25 cellular contexts compared by ENCODE assay signal in the genomic region with DNA sequence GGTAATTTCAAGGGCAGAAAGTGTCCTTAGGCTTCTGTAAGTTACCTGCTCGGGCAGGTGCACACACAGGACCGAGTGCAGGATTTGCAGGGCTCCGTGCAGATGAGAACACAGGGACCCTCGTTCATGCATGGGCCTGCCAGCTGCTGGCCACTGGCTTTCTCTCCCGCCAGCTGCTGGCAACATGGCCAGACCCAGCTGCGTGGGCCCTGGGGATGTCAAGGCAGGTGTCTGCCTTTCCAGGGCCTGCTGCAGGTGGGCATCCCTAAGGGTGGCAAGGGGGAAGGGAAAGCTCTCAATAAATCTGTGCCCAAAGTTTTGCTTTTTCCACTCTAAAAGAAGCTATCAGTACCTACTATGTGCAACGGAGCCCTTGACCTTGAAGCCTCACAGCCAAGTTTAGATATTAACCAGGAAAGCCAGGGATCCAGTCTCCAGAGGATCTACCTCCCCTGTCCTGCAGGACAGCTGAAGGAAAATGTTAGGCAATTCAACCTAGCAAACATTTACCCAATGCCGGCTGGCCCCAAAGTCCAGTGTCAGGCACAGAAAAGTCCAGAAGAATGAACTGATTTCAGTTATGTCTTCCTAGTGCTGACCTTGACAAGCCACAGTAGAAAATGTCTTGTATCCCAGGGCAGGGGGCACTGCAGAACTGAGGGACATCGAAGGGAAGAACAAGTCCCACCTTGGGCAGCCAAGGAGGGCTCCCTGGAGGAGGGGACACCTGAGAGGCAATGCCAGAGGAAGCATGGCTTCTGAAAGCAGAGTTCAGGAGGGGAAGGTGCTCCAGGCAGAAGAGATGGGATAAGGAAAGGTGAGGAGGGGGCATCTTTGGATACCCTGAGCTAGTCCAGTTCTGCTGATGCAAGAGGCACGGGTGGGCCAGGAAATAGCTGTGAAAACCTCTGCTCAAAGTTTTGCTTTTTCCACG. TPM values are rescaled to one million over a fixed set of nuclear protein-coding genes. Genes with fewer than 3 reads are reported as not detected.
DNase-seq lines count a peak whose midpoint lies in the region; ATAC-seq and TF ChIP-seq lines count a peak whose summit lies in the region.
"Had no signal": no experiment of that assay in that cellular context is flagged by ENCODE, and none has a peak within 500 bp of the region (broad histone marks: within the 10 kb centered on the region; RNA-seq: fewer than 3 reads in every experiment).

No MANE protein-coding gene starts in this region.

- no peak overlapping the region for H3K4me3 Mint-ChIP-seq in activated CD8-positive, alpha-beta T cell treated with anti-CD3 and anti-CD28 coated beads, Interleukin-2, amount 10 ng/mL, durations not matched to agents 7 days and 5 days
- no peak overlapping the region for H3K4me3 Mint-ChIP-seq in activated CD8-positive, alpha-beta T cell treated with anti-CD3 and anti-CD28 coated beads for 36 hours
- H3K4me3 Mint-ChIP-seq in stimulated activated memory B cell treated with anti-CD40 and anti-IgM and Interleukin-4, amounts not matched to agents 10 μg/mL and 1 μg/mL and 100 μg/mL, for 72 hours: no peak overlapping the region
- no peak overlapping the region for H3K4me3 Mint-ChIP-seq in T-helper 2 cell treated with Interferon-gamma antibody and Interleukin-4, amounts not matched to agents 5 μg/mL and 100 μg/mL, for 36 hours

- H2AFZ ChIP-seq in hepatocyte: no peak overlapping the region

- H3K4me1 ChIP-seq in hepatocyte (ENCODE audit: insufficient read depth): no peaks in the 10 kb centered on the region
- H3K4me1 ChIP-seq: HAP-1 had no signal

- H3K4me1 Mint-ChIP-seq in activated CD8-positive, alpha-beta T cell treated with anti-CD3 and anti-CD28 coated beads, Interleukin-2, amount 10 ng/mL, durations not matched to agents 7 days and 5 days (ENCODE audit: low read depth): peaks cover 22% of the 10 kb centered on the region
- H3K4me1 Mint-ChIP-seq in activated CD8-positive, alpha-beta T cell treated with anti-CD3 and anti-CD28 coated beads for 36 hours (ENCODE audit: low read depth): peaks cover 3% of the 10 kb centered on the region
- H3K4me1 Mint-ChIP-seq in stimulated activated memory B cell treated with anti-CD40 and anti-IgM and Interleukin-4, amounts not matched to agents 10 μg/mL and 1 μg/mL and 100 μg/mL, for 72 hours: peaks cover 6% of the 10 kb centered on the region
- H3K4me1 Mint-ChIP-seq in T-helper 2 cell treated with Interferon-gamma antibody and Interleukin-4, amounts not matched to agents 5 μg/mL and 100 μg/mL, for 36 hours (ENCODE audit: low read depth): peaks cover 3% of the 10 kb centered on the region

- intact Hi-C loops in activated CD8-positive, alpha-beta T cell treated with anti-CD3 and anti-CD28 coated beads for 36 hours (cut with micrococcal nuclease): loop anchor here (10.0 kb wide), 1 partner anchor 61 kb away; no protein-coding TSS in a partner anchor

- no peak for DNase-seq in activated CD8-positive, alpha-beta T cell treated with anti-CD3 and anti-CD28 coated beads, Interleukin-2, amount 10 ng/mL, durations not matched to agents 7 days and 5 days
- no peak for DNase-seq in activated CD8-positive, alpha-beta T cell treated with anti-CD3 and anti-CD28 coated beads for 36 hours
- DNase-seq in HuH-7 (ENCODE audit: low spot score): peak; percentile 80
- peak; percentile 40 for DNase-seq in hepatocyte (ENCODE audit: low spot score)
- no peak for DNase-seq in stimulated activated CD4-positive, alpha-beta T cell treated with anti-CD3 and anti-CD28 coated beads, Interleukin-2, amount 100 ng/mL, for 48 hours
- DNase-seq in T-helper 2 cell treated with Interferon-gamma antibody and Interleukin-4, amounts not matched to agents 5 μg/mL and 100 μg/mL, for 36 hours (ENCODE audit: low spot score): no peak
- DNase-seq: 8988T; AML-193; C1 segment of cervical spinal cord; COR-L47; DMS79; NCI-H1105; NCI-H146; NCI-H2029; NCI-H226; NCI-H524; NCI-H774; NK-92 treated with Interleukin-12 subunit alpha and Interleukin-12 subunit beta, amount 100 ng/mL, for 24 hours; SIG-M5; SK-N-SH had no signal

- no peaks in the 10 kb centered on the region for H3K27me3 Mint-ChIP-seq in activated CD8-positive, alpha-beta T cell treated with anti-CD3 and anti-CD28 coated beads, Interleukin-2, amount 10 ng/mL, durations not matched to agents 7 days and 5 days (ENCODE audit: low read depth)
- no peaks in the 10 kb centered on the region for H3K27me3 Mint-ChIP-seq in activated CD8-positive, alpha-beta T cell treated with anti-CD3 and anti-CD28 coated beads for 36 hours
- no peaks in the 10 kb centered on the region for H3K27me3 Mint-ChIP-seq in stimulated activated memory B cell treated with anti-CD40 and anti-IgM and Interleukin-4, amounts not matched to agents 10 μg/mL and 1 μg/mL and 100 μg/mL, for 72 hours
- H3K27me3 Mint-ChIP-seq in T-helper 2 cell treated with Interferon-gamma antibody and Interleukin-4, amounts not matched to agents 5 μg/mL and 100 μg/mL, for 36 hours (ENCODE audit: low read depth): no peaks in the 10 kb centered on the region

- no peaks in the 10 kb centered on the region for H3K36me3 ChIP-seq in hepatocyte (replicated peaks; ENCODE audit: insufficient read depth, low read depth)

- H3K4me2 ChIP-seq in hepatocyte: no peak overlapping the region
- H3K4me2 ChIP-seq: KMS-11, SK-N-SH had no signal

- H3K27me3 ChIP-seq in hepatocyte: no peaks in the 10 kb centered on the region

- peaks cover 73% of the 10 kb centered on the region for H3K36me3 Mint-ChIP-seq in activated CD8-positive, alpha-beta T cell treated with anti-CD3 and anti-CD28 coated beads, Interleukin-2, amount 10 ng/mL, durations not matched to agents 7 days and 5 days (ENCODE audit: low read depth)
- H3K36me3 Mint-ChIP-seq in activated CD8-positive, alpha-beta T cell treated with anti-CD3 and anti-CD28 coated beads for 36 hours (ENCODE audit: low read depth): peaks cover 68% of the 10 kb centered on the region
- H3K36me3 Mint-ChIP-seq in stimulated activated memory B cell treated with anti-CD40 and anti-IgM and Interleukin-4, amounts not matched to agents 10 μg/mL and 1 μg/mL and 100 μg/mL, for 72 hours: peaks cover 62% of the 10 kb centered on the region
- H3K36me3 Mint-ChIP-seq in T-helper 2 cell treated with Interferon-gamma antibody and Interleukin-4, amounts not matched to agents 5 μg/mL and 100 μg/mL, for 36 hours (ENCODE audit: low read depth): peaks cover 68% of the 10 kb centered on the region

- no peaks in the 10 kb centered on the region for H4K20me1 ChIP-seq in hepatocyte (ENCODE audit: insufficient read depth, poor library complexity, severe bottlenecking)

- H3K9me2 ChIP-seq in hepatocyte (replicated peaks; ENCODE audit: insufficient read depth): no peaks in the 10 kb centered on the region
- H3K9me2 ChIP-seq: SK-N-SH had no signal

- no peaks in the 10 kb centered on the region for H3K9me3 Mint-ChIP-seq in activated CD8-positive, alpha-beta T cell treated with anti-CD3 and anti-CD28 coated beads, Interleukin-2, amount 10 ng/mL, durations not matched to agents 7 days and 5 days (ENCODE audit: insufficient read depth)
- no peaks in the 10 kb centered on the region for H3K9me3 Mint-ChIP-seq in activated CD8-positive, alpha-beta T cell treated with anti-CD3 and anti-CD28 coated beads for 36 hours
- no peaks in the 10 kb centered on the region for H3K9me3 Mint-ChIP-seq in stimulated activated memory B cell treated with anti-CD40 and anti-IgM and Interleukin-4, amounts not matched to agents 10 μg/mL and 1 μg/mL and 100 μg/mL, for 72 hours
- H3K9me3 Mint-ChIP-seq in T-helper 2 cell treated with Interferon-gamma antibody and Interleukin-4, amounts not matched to agents 5 μg/mL and 100 μg/mL, for 36 hours: no peaks in the 10 kb centered on the region

- peak overlapping the region; percentile 14 for H3K27ac Mint-ChIP-seq in activated CD8-positive, alpha-beta T cell treated with anti-CD3 and anti-CD28 coated beads, Interleukin-2, amount 10 ng/mL, durations not matched to agents 7 days and 5 days
- no peak overlapping the region for H3K27ac Mint-ChIP-seq in activated CD8-positive, alpha-beta T cell treated with anti-CD3 and anti-CD28 coated beads for 36 hours
- peak overlapping the region; percentile 58 for H3K27ac Mint-ChIP-seq in stimulated activated memory B cell treated with anti-CD40 and anti-IgM and Interleukin-4, amounts not matched to agents 10 μg/mL and 1 μg/mL and 100 μg/mL, for 72 hours
- no peak overlapping the region for H3K27ac Mint-ChIP-seq in T-helper 2 cell treated with Interferon-gamma antibody and Interleukin-4, amounts not matched to agents 5 μg/mL and 100 μg/mL, for 36 hours

- ATAC-seq in activated CD8-positive, alpha-beta T cell treated with anti-CD3 and anti-CD28 coated beads, Interleukin-2, amount 10 ng/mL, durations not matched to agents 7 days and 5 days: no peak
- no peak for ATAC-seq in activated CD8-positive, alpha-beta T cell treated with anti-CD3 and anti-CD28 coated beads for 36 hours
- ATAC-seq in stimulated activated memory B cell treated with anti-CD40 and anti-IgM and Interleukin-4, amounts not matched to agents 10 μg/mL and 1 μg/mL and 100 μg/mL, for 72 hours: no peak
- no peak for ATAC-seq in GM21786 (IDR thresholded peaks at IDR 0.05; ENCODE audit: unreplicated experiment)

- no peak overlapping the region for H3K4me3 ChIP-seq in hepatocyte
- H3K4me3 ChIP-seq: HAP-1 had no signal

- CTCF ChIA-PET in activated CD8-positive, alpha-beta T cell treated with anti-CD3 and anti-CD28 coated beads, Interleukin-2, amount 10 ng/mL, durations not matched to agents 7 days and 5 days (lab: Charles Lee): interaction anchor here (1.0 to 9.6 kb wide), 3 partner anchors 24 to 59 kb away, joined by 3 to 54 read pairs (median 3); no protein-coding TSS in a partner anchor
- CTCF ChIA-PET in activated CD8-positive, alpha-beta T cell treated with anti-CD3 and anti-CD28 coated beads for 36 hours (lab: Charles Lee): interaction anchor here (4.4 kb wide), 1 partner anchor 59 kb away, joined by 35 read pairs; no protein-coding TSS in a partner anchor

- no peak for TF ChIP-seq CTCF in activated CD8-positive, alpha-beta T cell treated with anti-CD3 and anti-CD28 coated beads for 36 hours (IDR thresholded peaks at IDR 0.05)
- TF ChIP-seq CTCF in hepatocyte (IDR thresholded peaks at IDR 0.05; ENCODE audit: poor library complexity): no peak

- POLR2A ChIA-PET in activated CD8-positive, alpha-beta T cell treated with anti-CD3 and anti-CD28 coated beads, Interleukin-2, amount 10 ng/mL, durations not matched to agents 7 days and 5 days (lab: Charles Lee): no interaction called here
- POLR2A ChIA-PET in activated CD8-positive, alpha-beta T cell treated with anti-CD3 and anti-CD28 coated beads for 36 hours (lab: Charles Lee): interaction anchor here (1.0 kb wide), 2 partner anchors 13 to 50 kb away, joined by 3 read pairs; no protein-coding TSS in a partner anchor

- no peak overlapping the region for H3K27ac ChIP-seq in hepatocyte
- H3K27ac ChIP-seq: KMS-11, RWPE1 had no signal

- 85% methylated on average over 11 of the region's 11 CpGs for WGBS in hepatocyte (ENCODE audit: low lambda C conversion rate, missing lambda C conversion rate)

- H3K9me3 ChIP-seq in hepatocyte (ENCODE audit: low read depth): no peaks in the 10 kb centered on the region
- H3K9me3 ChIP-seq: HAP-1, SK-N-SH had no signal

- no peaks in the 10 kb centered on the region for H3K79me2 ChIP-seq in hepatocyte

RNA-seq across cellular contexts. Expression of a gene that starts 26.4 kb away (rescaled TPM):
- total RNA-seq in activated CD8-positive, alpha-beta T cell treated with anti-CD3 and anti-CD28 coated beads, Interleukin-2, amount 10 ng/mL, durations not matched to agents 7 days and 5 days: 100 to 1,000 TPM; 202 to 206 TPM
- total RNA-seq in activated CD8-positive, alpha-beta T cell treated with anti-CD3 and anti-CD28 coated beads for 36 hours: 100 to 1,000 TPM; 142 to 143 TPM
- total RNA-seq in hepatocyte: 8.3 and 8.4 TPM in 2 replicates
- 6.3 and 6.7 TPM in 2 replicates for polyA plus RNA-seq in hepatocyte

Comparison
In these comparisons a context has a peak if more than half of its experiments do, and no peak if none do; other contexts are left out.
1. H3K27ac Mint-ChIP-seq: peak in activated CD8-positive, alpha-beta T cell treated with anti-CD3 and anti-CD28 coated beads, Interleukin-2, amount 10 ng/mL, durations not matched to agents 7 days and 5 days (single experiment) and stimulated activated memory B cell treated with anti-CD40 and anti-IgM and Interleukin-4, amounts not matched to agents 10 μg/mL and 1 μg/mL and 100 μg/mL, for 72 hours (single experiment); none in activated CD8-positive, alpha-beta T cell treated with anti-CD3 and anti-CD28 coated beads for 36 hours (single experiment) and T-helper 2 cell treated with Interferon-gamma antibody and Interleukin-4, amounts not matched to agents 5 μg/mL and 100 μg/mL, for 36 hours (single experiment).
2. DNase-seq: peak in HuH-7 (single experiment) and hepatocyte (single experiment); none in activated CD8-positive, alpha-beta T cell treated with anti-CD3 and anti-CD28 coated beads, Interleukin-2, amount 10 ng/mL, durations not matched to agents 7 days and 5 days (single experiment), activated CD8-positive, alpha-beta T cell treated with anti-CD3 and anti-CD28 coated beads for 36 hours (single experiment), stimulated activated CD4-positive, alpha-beta T cell treated with anti-CD3 and anti-CD28 coated beads, Interleukin-2, amount 100 ng/mL, for 48 hours (0 of 2) and T-helper 2 cell treated with Interferon-gamma antibody and Interleukin-4, amounts not matched to agents 5 μg/mL and 100 μg/mL, for 36 hours (single experiment).
3. RNA of a gene that starts 26.4 kb away (total RNA-seq): 202 to 206 TPM in activated CD8-positive, alpha-beta T cell treated with anti-CD3 and anti-CD28 coated beads, Interleukin-2, amount 10 ng/mL, durations not matched to agents 7 days and 5 days and 142 to 143 TPM in activated CD8-positive, alpha-beta T cell treated with anti-CD3 and anti-CD28 coated beads for 36 hours; 8.3 to 8.4 TPM in hepatocyte; every median in the first group is over 10 times any median in the second.